Comparison of ENCODE assay signal across 2 cellular contexts in the genomic region with DNA sequence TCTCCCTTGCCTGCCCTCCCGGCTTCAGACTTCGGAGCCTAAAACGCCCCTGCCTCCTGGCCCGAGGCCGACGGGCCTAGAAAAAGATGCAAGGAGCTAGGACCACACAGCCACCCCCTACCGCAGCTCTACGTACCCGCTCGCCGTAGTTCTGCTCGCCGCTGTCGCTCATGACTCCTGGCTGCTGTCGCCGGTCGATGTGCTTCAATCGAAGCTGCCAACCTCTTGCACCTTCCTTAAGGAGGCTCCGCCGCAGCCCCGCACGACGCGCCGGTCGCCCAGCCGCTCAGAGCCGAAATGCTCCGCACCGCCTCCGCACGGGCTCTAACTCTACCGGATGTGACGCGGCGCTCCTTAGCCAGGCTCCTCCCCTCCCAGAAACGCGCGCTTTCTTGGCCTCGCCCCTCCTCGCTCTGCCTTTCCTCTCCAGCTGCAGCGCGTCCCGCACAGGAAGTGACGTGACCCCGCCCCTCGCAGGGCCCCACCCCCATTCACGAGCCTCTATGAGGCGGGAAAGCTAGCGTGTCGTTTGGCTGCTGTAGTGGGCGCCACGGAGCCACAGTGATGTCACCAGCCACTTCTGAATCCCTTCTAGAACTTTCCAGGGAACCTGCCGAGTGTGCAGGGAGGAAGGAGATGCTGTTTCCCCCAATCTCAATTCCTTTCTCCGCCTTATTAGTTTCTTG.
A peak's percentile ranks its signal among the peaks of the same experiment; 100 is the strongest.
TF ChIP-seq lines count a peak whose summit lies in the region.

A gene (minus strand): TSS at position 326 of the 686 bp plus-strand sequence. CDS start 154 bp downstream, at position 172.

TF ChIP-seq in IMR-90, 13 proteins besides CTCF, POLR2A, EP300 and RAD21:
- peak; percentile 78; the same call in 1 of the 2 replicates for TF ChIP-seq MAZ (IDR thresholded peaks at IDR 0.05; ENCODE audit: borderline replicate concordance, low read depth, low read length)
- TF ChIP-seq RCOR1 (IDR thresholded peaks at IDR 0.05; ENCODE audit: insufficient replicate concordance, low read length): peak; percentile 6
- no peak for TF ChIP-seq SMC3 (IDR thresholded peaks at IDR 0.05; ENCODE audit: low read depth, low read length)
- TF ChIP-seq BHLHE40 (IDR thresholded peaks at IDR 0.05; ENCODE audit: low read depth, low read length): peak; percentile 64; the same call in 1 of the 2 replicates
- no peak for TF ChIP-seq CEBPB (IDR thresholded peaks at IDR 0.05; ENCODE audit: low read depth, low read length)
- TF ChIP-seq CHD1 (IDR thresholded peaks at IDR 0.05; ENCODE audit: low read depth, low read length): peak; percentile 47; the same call in 1 of the 2 replicates
- TF ChIP-seq, protein P1, sequence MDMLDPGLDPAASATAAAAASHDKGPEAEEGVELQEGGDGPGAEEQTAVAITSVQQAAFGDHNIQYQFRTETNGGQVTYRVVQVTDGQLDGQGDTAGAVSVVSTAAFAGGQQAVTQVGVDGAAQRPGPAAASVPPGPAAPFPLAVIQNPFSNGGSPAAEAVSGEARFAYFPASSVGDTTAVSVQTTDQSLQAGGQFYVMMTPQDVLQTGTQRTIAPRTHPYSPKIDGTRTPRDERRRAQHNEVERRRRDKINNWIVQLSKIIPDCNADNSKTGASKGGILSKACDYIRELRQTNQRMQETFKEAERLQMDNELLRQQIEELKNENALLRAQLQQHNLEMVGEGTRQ (IDR thresholded peaks at IDR 0.05; ENCODE audit: low read depth, low read length): no peak

TF ChIP-seq in endothelial cell of umbilical vein, 7 proteins besides CTCF, POLR2A, EP300 and RAD21:
- TF ChIP-seq EZH2 (IDR thresholded peaks at IDR 0.05; ENCODE audit: borderline replicate concordance, low read depth, low read length, severe bottlenecking): no peak
- no peak for TF ChIP-seq GATA2 (IDR thresholded peaks at IDR 0.05; ENCODE audit: insufficient read depth, insufficient read length, low read depth, low read length)
- TF ChIP-seq JUN (IDR thresholded peaks at IDR 0.05; ENCODE audit: borderline replicate concordance, insufficient read depth, insufficient read length, low read depth): no peak
- peak; percentile 100 for TF ChIP-seq POLR2AphosphoS5 (IDR thresholded peaks at IDR 0.05; ENCODE audit: insufficient read depth, low read depth, low read length)
- TF ChIP-seq, protein P2, sequence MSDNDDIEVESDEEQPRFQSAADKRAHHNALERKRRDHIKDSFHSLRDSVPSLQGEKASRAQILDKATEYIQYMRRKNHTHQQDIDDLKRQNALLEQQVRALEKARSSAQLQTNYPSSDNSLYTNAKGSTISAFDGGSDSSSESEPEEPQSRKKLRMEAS (IDR thresholded peaks at IDR 0.05; ENCODE audit: insufficient read depth, insufficient read length): peak; percentile 52
- TF ChIP-seq MYC (IDR thresholded peaks at IDR 0.05; ENCODE audit: low read depth, low read length): no peak
TF ChIP-seq in endothelial cell of umbilical vein: peak in this region for 2.
